Comparison of ENCODE assay signal across 8 cellular contexts in the genomic region with DNA sequence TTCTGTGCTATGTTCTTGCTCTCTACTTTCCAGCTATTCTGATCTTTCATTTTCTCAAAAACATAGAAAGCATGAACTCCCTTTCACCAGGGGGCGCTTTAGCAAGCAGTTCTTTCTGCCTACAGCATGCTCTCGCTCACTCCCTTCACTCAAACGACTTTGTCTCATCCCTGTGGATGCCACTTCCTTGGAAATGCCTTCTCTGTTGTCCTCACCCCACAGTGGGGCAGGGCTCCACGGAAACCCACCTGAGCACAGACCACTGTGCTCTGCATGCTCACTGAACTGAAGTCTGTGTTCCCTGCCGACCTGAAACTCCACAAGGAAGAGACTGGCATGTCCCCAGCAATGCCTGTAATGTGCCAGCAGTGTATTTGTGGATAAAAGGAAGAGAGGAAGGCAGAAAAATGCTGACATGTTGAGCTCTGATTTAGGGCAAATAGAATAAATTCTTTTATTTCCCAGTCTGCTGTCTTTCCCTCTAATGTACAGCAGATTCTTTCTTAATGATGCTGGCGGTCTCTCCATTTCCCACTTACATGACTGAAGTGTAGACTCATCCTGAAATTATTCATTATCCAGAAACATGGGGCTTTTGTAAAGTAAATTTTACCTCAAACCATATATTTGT. TPM values are rescaled to one million over a fixed set of nuclear protein-coding genes. Genes with fewer than 3 reads are reported as not detected.
A peak's percentile ranks its signal among the peaks of the same experiment; 100 is the strongest.
DNase-seq lines count a peak whose midpoint lies in the region; ATAC-seq and TF ChIP-seq lines count a peak whose summit lies in the region.

No MANE protein-coding gene starts in this region.

- TF ChIP-seq POLR2A in uterus (IDR thresholded peaks at IDR 0.05) = no peak

- CTCF ChIA-PET in AG04449 (lab: Yijun Ruan, JAX) = interaction anchor here (0.6 to 7.9 kb wide), 43 partner anchors 9 to 531 kb away, joined by 3 to 114 read pairs (median 5); partner anchors contain the start of genes NFIL3 and SPTLC1

- no peaks in the 10 kb centered on the region for H3K9me3 ChIP-seq in uterus

- H3K36me3 ChIP-seq in brain microvascular endothelial cell (replicated peaks) (no peaks in the 10 kb centered on the region), kidney epithelial cell (ENCODE audit: control insufficient read depth, insufficient read depth, low read length) (no peaks in the 10 kb centered on the region), uterus (no peaks in the 10 kb centered on the region)

- POLR2A ChIA-PET in AG04449 (lab: Yijun Ruan, JAX) = interaction anchor here (0.7 to 1.4 kb wide), 4 partner anchors 10 to 810 kb away, joined by 3 to 5 read pairs (median 3); no protein-coding TSS in a partner anchor

- no peak for ATAC-seq in GM21515 (IDR thresholded peaks at IDR 0.05; ENCODE audit: unreplicated experiment)

- intact Hi-C loops in uterus (cut with DNase I; ENCODE audit: low total_unique reads) = no loop called here

- DNase-seq in AG04449 (ENCODE audit: low read depth, low spot score) = peak; percentile 83
- DNase-seq in GM12865 (ENCODE audit: low read depth) = peak; percentile 45
- DNase-seq in NCI-H748 treated with DMSO at 0.1 percent for 48 hours (lab: John Stamatoyannopoulos, UW) = peak; percentile 72
- peak; percentile 73 for DNase-seq in brain microvascular endothelial cell
- DNase-seq in kidney epithelial cell (ENCODE audit: low read depth) = no peak
- peak; percentile 44 to 69 for DNase-seq in uterus
- DNase-seq in C1 segment of cervical spinal cord (lab: John Stamatoyannopoulos, UW) = no peak

- no peaks in the 10 kb centered on the region for H3K4me1 ChIP-seq in uterus

- in situ Hi-C loops in brain microvascular endothelial cell (cut with HindIII; ENCODE audit: low pct_ligation_motif_present, low sequenced_read_pairs) = no loop called here

- H3K27me3 ChIP-seq in brain microvascular endothelial cell (replicated peaks) (peaks cover 7% of the 10 kb centered on the region), kidney epithelial cell (ENCODE audit: control insufficient read depth, insufficient read depth, low read length) (peaks cover 9% of the 10 kb centered on the region), uterus (no peaks in the 10 kb centered on the region)

- TF ChIP-seq CTCF in AG04449 (IDR thresholded peaks at IDR 0.05; ENCODE audit: insufficient read depth, low read length, missing control alignments) (peak; percentile 66), GM12865 (IDR thresholded peaks at IDR 0.05; ENCODE audit: insufficient read depth, low read depth, low read length, missing control alignments) (peak; percentile 69), brain microvascular endothelial cell (IDR thresholded peaks at IDR 0.05; ENCODE audit: low read depth, low read length, missing control alignments) (peak; percentile 89), kidney epithelial cell (IDR thresholded peaks at IDR 0.05; ENCODE audit: insufficient read depth, low read length, poor library complexity, severe bottlenecking) (peak; percentile 81), uterus (IDR thresholded peaks at IDR 0.05) (peak; percentile 53 to 72 (median 64))

- peak overlapping the region; percentile 44 for H3K27ac ChIP-seq in brain microvascular endothelial cell
- no peak overlapping the region for H3K27ac ChIP-seq in uterus

- peak overlapping the region; percentile 50 for H3K4me3 ChIP-seq in AG04449 (ENCODE audit: low read depth, low read length)
- no peak overlapping the region for H3K4me3 ChIP-seq in GM12865 (ENCODE audit: low read depth, low read length)
- peak overlapping the region; percentile 37 for H3K4me3 ChIP-seq in brain microvascular endothelial cell (ENCODE audit: low read depth, low read length)
- H3K4me3 ChIP-seq in kidney epithelial cell (ENCODE audit: low read depth, low read length) = no peak overlapping the region
- no peak overlapping the region for H3K4me3 ChIP-seq in uterus

RNA-seq across cellular contexts. Expression of gene ROR2, which starts 4.9 kb away (rescaled TPM):
- 1.2 and 2.9 TPM in 2 replicates for total RNA-seq in kidney epithelial cell
- 10 to 100 TPM; 35.6 to 67.6 (median 50.6) TPM for total RNA-seq in uterus

Comparison
In these comparisons a context has a peak if more than half of its experiments do, and no peak if none do; other contexts are left out.
1. DNase-seq: peak in AG04449 (single experiment), GM12865 (single experiment), NCI-H748 treated with DMSO at 0.1 percent for 48 hours (single experiment), brain microvascular endothelial cell (single experiment) and uterus (2 of 2); none in kidney epithelial cell (single experiment) and C1 segment of cervical spinal cord (0 of 14).
2. H3K4me3 ChIP-seq: peak in AG04449 (single experiment) and brain microvascular endothelial cell (single experiment); none in GM12865 (single experiment), kidney epithelial cell (single experiment) and uterus (0 of 2).
3. Peak in every context shown above with its lines, with median percentiles within 50 percentile points of each other: CTCF ChIP-seq.